In genomic region chr13:113455384-113455783, GRCh38 we compare ENCODE assay signal across 16 cellular contexts.
"Had no signal": no experiment of that assay in that cellular context is flagged by ENCODE, and none has a peak within 500 bp of the region (broad histone marks: within the 10 kb centered on the region; RNA-seq: fewer than 3 reads in every experiment).

No MANE protein-coding gene starts in this region.

- ATAC-seq: activated CD8-positive, alpha-beta T cell treated with anti-CD3 and anti-CD28 coated beads, Interleukin-2, amount 10 ng/mL, durations not matched to agents 7 days and 5 days; foreskin keratinocyte; mucosa of descending colon; naive thymus-derived CD4-positive, alpha-beta T cell; stimulated activated memory B cell treated with anti-CD40 and anti-IgM and Interleukin-4, amounts not matched to agents 10 μg/mL and 1 μg/mL and 100 μg/mL, for 72 hours had no signal

- H3K27ac ChIP-seq: coronary artery, foreskin keratinocyte, thyroid gland, uterus had no signal

- H3K27ac Mint-ChIP-seq: activated CD4-positive, alpha-beta T cell treated with anti-CD3 and anti-CD28 coated beads, Interleukin-2, amount 10 ng/mL, durations not matched to agents 24 days and 14 days; activated CD8-positive, alpha-beta T cell treated with anti-CD3 and anti-CD28 coated beads, Interleukin-2, amount 10 ng/mL, durations not matched to agents 7 days and 5 days; activated naive CD8-positive, alpha-beta T cell; stimulated activated memory B cell treated with anti-CD40 and anti-IgM and Interleukin-4, amounts not matched to agents 10 μg/mL and 1 μg/mL and 100 μg/mL, for 72 hours; T-helper 1 cell treated with Interleukin-12 subunit alpha and Interleukin-12 subunit beta and Interleukin-4 antibody, amounts not matched to agents 30 μg/mL and 1 μg/mL, for 36 hours had no signal

- H3K4me3 ChIP-seq: coronary artery, mucosa of descending colon, thyroid gland, uterus had no signal

- H3K4me1 Mint-ChIP-seq: activated CD4-positive, alpha-beta T cell treated with anti-CD3 and anti-CD28 coated beads, Interleukin-2, amount 10 ng/mL, durations not matched to agents 24 days and 14 days had no signal

- H3K9me3 ChIP-seq: mucosa of descending colon, thyroid gland, uterus had no signal

- H3K4me1 ChIP-seq: foreskin keratinocyte, thyroid gland, uterus had no signal

- H3K4me3 Mint-ChIP-seq: activated CD4-positive, alpha-beta T cell treated with anti-CD3 and anti-CD28 coated beads, Interleukin-2, amount 10 ng/mL, durations not matched to agents 24 days and 14 days; activated CD8-positive, alpha-beta T cell treated with anti-CD3 and anti-CD28 coated beads, Interleukin-2, amount 10 ng/mL, durations not matched to agents 7 days and 5 days; activated naive CD8-positive, alpha-beta T cell; naive thymus-derived CD4-positive, alpha-beta T cell; stimulated activated memory B cell treated with anti-CD40 and anti-IgM and Interleukin-4, amounts not matched to agents 10 μg/mL and 1 μg/mL and 100 μg/mL, for 72 hours; T-helper 1 cell treated with Interleukin-12 subunit alpha and Interleukin-12 subunit beta and Interleukin-4 antibody, amounts not matched to agents 30 μg/mL and 1 μg/mL, for 36 hours had no signal

- H3K36me3 ChIP-seq: uterus had no signal

- H3K27me3 ChIP-seq: foreskin keratinocyte, thyroid gland, uterus had no signal

- H3K36me3 Mint-ChIP-seq: activated naive CD8-positive, alpha-beta T cell had no signal

- H3K9me3 Mint-ChIP-seq: activated CD4-positive, alpha-beta T cell treated with anti-CD3 and anti-CD28 coated beads, Interleukin-2, amount 10 ng/mL, durations not matched to agents 24 days and 14 days; stimulated activated memory B cell treated with anti-CD40 and anti-IgM and Interleukin-4, amounts not matched to agents 10 μg/mL and 1 μg/mL and 100 μg/mL, for 72 hours; T-helper 1 cell treated with Interleukin-12 subunit alpha and Interleukin-12 subunit beta and Interleukin-4 antibody, amounts not matched to agents 30 μg/mL and 1 μg/mL, for 36 hours had no signal

- H3K27me3 Mint-ChIP-seq: activated CD4-positive, alpha-beta T cell treated with anti-CD3 and anti-CD28 coated beads, Interleukin-2, amount 10 ng/mL, durations not matched to agents 24 days and 14 days; activated naive CD8-positive, alpha-beta T cell; naive thymus-derived CD4-positive, alpha-beta T cell; stimulated activated memory B cell treated with anti-CD40 and anti-IgM and Interleukin-4, amounts not matched to agents 10 μg/mL and 1 μg/mL and 100 μg/mL, for 72 hours had no signal

- DNase-seq: activated CD4-positive, alpha-beta T cell treated with anti-CD3 and anti-CD28 coated beads, Interleukin-2, amount 10 ng/mL, durations not matched to agents 24 days and 14 days; activated CD4-positive, CD25-positive, alpha-beta regulatory T cell; activated CD8-positive, alpha-beta T cell treated with anti-CD3 and anti-CD28 coated beads, Interleukin-2, amount 10 ng/mL, durations not matched to agents 7 days and 5 days; activated gamma-delta T cell treated with Interleukin-2 at 50 U/mL for 16 hours; amniotic stem cell; effector CD8-positive, alpha-beta T cell; foreskin keratinocyte; mucosa of descending colon; naive thymus-derived CD4-positive, alpha-beta T cell; stimulated activated CD4-positive, alpha-beta T cell treated with anti-CD3 and anti-CD28 coated beads, Interleukin-2, amount 100 ng/mL, for 48 hours; thyroid gland; uterus had no signal
